24 cellular contexts compared by ENCODE assay signal in genomic region chr7:98312201-98312600, GRCh38.
"Had no signal": no experiment of that assay in that cellular context is flagged by ENCODE, and none has a peak within 500 bp of the region (broad histone marks: within the 10 kb centered on the region; RNA-seq: fewer than 3 reads in every experiment).

No MANE protein-coding gene starts in this region.

- H3K9me3 ChIP-seq: upper lobe of right lung had no signal

- H3K27me3 Mint-ChIP-seq: activated CD4-positive, alpha-beta T cell treated with anti-CD3 and anti-CD28 coated beads for 36 hours; activated naive CD8-positive, alpha-beta T cell treated with anti-CD3 and anti-CD28 coated beads, Interleukin-2, amount 10 ng/mL, durations not matched to agents 7 days and 5 days had no signal

- H3K4me1 Mint-ChIP-seq: activated CD4-positive, alpha-beta T cell treated with anti-CD3 and anti-CD28 coated beads for 36 hours; activated naive CD8-positive, alpha-beta T cell treated with anti-CD3 and anti-CD28 coated beads, Interleukin-2, amount 10 ng/mL, durations not matched to agents 7 days and 5 days; naive thymus-derived CD4-positive, alpha-beta T cell; neural crest cell had no signal

- H3K4me3 ChIP-seq: spleen, upper lobe of right lung had no signal

- H3K4me1 ChIP-seq: upper lobe of right lung had no signal

- H3K9me3 Mint-ChIP-seq: activated naive CD4-positive, alpha-beta T cell treated with anti-CD3 and anti-CD28 coated beads for 36 hours; activated naive CD8-positive, alpha-beta T cell treated with anti-CD3 and anti-CD28 coated beads, Interleukin-2, amount 10 ng/mL, durations not matched to agents 7 days and 5 days; activated T-cell treated with anti-CD3 and anti-CD28 coated beads, Interleukin-2, amount 50 U/mL, for 4 hours; activated T-helper 2 cell treated with anti-CD3 and anti-CD28 coated beads, Interferon-gamma antibody, Interleukin-2, Interleukin-4, amounts not matched to agents 10 μg/mL and 5 μg/mL and 100 μg/mL, durations not matched to agents 14 hours and 24 hours and 36 hours had no signal

- H3K36me3 Mint-ChIP-seq: activated naive CD8-positive, alpha-beta T cell treated with anti-CD3 and anti-CD28 coated beads, Interleukin-2, amount 10 ng/mL, durations not matched to agents 7 days and 5 days had no signal

- FAIRE-seq: bronchial epithelial cell, keratinocyte had no signal

- H3K27ac Mint-ChIP-seq: activated B cell treated with CpG ODN at 0.5 μM for 24 hours; activated CD4-positive, alpha-beta T cell treated with anti-CD3 and anti-CD28 coated beads for 36 hours; activated naive CD4-positive, alpha-beta T cell treated with anti-CD3 and anti-CD28 coated beads for 36 hours; activated naive CD8-positive, alpha-beta T cell treated with anti-CD3 and anti-CD28 coated beads, Interleukin-2, amount 10 ng/mL, durations not matched to agents 7 days and 5 days; activated T-helper 2 cell treated with anti-CD3 and anti-CD28 coated beads, Interferon-gamma antibody, Interleukin-2, Interleukin-4, amounts not matched to agents 10 μg/mL and 5 μg/mL and 100 μg/mL, durations not matched to agents 14 hours and 24 hours and 36 hours; naive thymus-derived CD4-positive, alpha-beta T cell had no signal

- ATAC-seq: activated CD4-positive, alpha-beta T cell treated with anti-CD3 and anti-CD28 coated beads for 36 hours; activated T-cell treated with anti-CD3 and anti-CD28 coated beads, Interleukin-2, amount 50 U/mL, for 4 hours; left colon; naive thymus-derived CD4-positive, alpha-beta T cell had no signal

- DNase-seq: activated B cell treated with CpG ODN at 0.5 μM for 24 hours; activated CD4-positive, alpha-beta T cell treated with anti-CD3 and anti-CD28 coated beads for 36 hours; activated CD4-positive, alpha-beta T cell treated with anti-CD3 and anti-CD28 coated beads, Interleukin-2, amount 50 U/mL, for 4 hours; activated CD8-positive, alpha-beta memory T cell treated with anti-CD3 and anti-CD28 coated beads for 24 hours; activated CD8-positive, alpha-beta memory T cell treated with anti-CD3 and anti-CD28 coated beads, Interleukin-2, amount 50 U/mL, for 4 hours; activated naive CD4-positive, alpha-beta T cell treated with anti-CD3 and anti-CD28 coated beads for 36 hours; activated naive CD8-positive, alpha-beta T cell treated with anti-CD3 and anti-CD28 coated beads, Interleukin-2, amount 10 ng/mL, durations not matched to agents 7 days and 5 days; activated T-cell treated with anti-CD3 and anti-CD28 coated beads, Interleukin-2, amount 50 U/mL, for 4 hours; amniotic stem cell; cerebellar nuclear complex; cortex of kidney; left colon; naive thymus-derived CD4-positive, alpha-beta T cell; occipital lobe; spleen; stimulated activated CD4-positive, alpha-beta T cell treated with anti-CD3 and anti-CD28 coated beads, Interleukin-4, amount 100 ng/mL, for 1 hour; stimulated activated naive CD4-positive, alpha-beta T cell; T-helper 9 cell; upper lobe of right lung had no signal

- H3K27ac ChIP-seq: epithelial cell of prostate, spleen, upper lobe of right lung had no signal

- H3K4me3 Mint-ChIP-seq: activated B cell treated with CpG ODN at 0.5 μM for 24 hours; activated CD4-positive, alpha-beta T cell treated with anti-CD3 and anti-CD28 coated beads for 36 hours; activated naive CD4-positive, alpha-beta T cell treated with anti-CD3 and anti-CD28 coated beads for 36 hours; activated naive CD8-positive, alpha-beta T cell treated with anti-CD3 and anti-CD28 coated beads, Interleukin-2, amount 10 ng/mL, durations not matched to agents 7 days and 5 days; activated T-cell treated with anti-CD3 and anti-CD28 coated beads, Interleukin-2, amount 50 U/mL, for 4 hours; naive thymus-derived CD4-positive, alpha-beta T cell; neural crest cell had no signal

- H3K27me3 ChIP-seq: spleen, upper lobe of right lung had no signal
